ENCODE assay signal across 8 cellular contexts in genomic region chr10:104326991-104327610, GRCh38. TPM values are rescaled to one million over a fixed set of nuclear protein-coding genes. Genes with fewer than 3 reads are reported as not detected.
DNase-seq lines count a peak whose midpoint lies in the region; ATAC-seq, FAIRE-seq and TF ChIP-seq lines count a peak whose summit lies in the region.

No MANE protein-coding gene starts in this region.

- H3K36me3 ChIP-seq in H7 (replicated peaks; ENCODE audit: control insufficient read depth, insufficient read depth, low read length) (no peaks in the 10 kb centered on the region; the same call in 1 of the 2 replicates), gastrocnemius medialis (no peaks in the 10 kb centered on the region)

- ATAC-seq in right cardiac atrium (no peak), gastrocnemius medialis (no peak), HG03432 (IDR thresholded peaks at IDR 0.05; ENCODE audit: unreplicated experiment) (no peak), GM18870 (IDR thresholded peaks at IDR 0.05; ENCODE audit: unreplicated experiment) (no peak)

- H3K4me1 Mint-ChIP-seq in activated T-helper 1 cell treated with anti-CD3 and anti-CD28 coated beads, Interleukin-12 subunit alpha, Interleukin-12 subunit beta, Interleukin-2, Interleukin-4 antibody, amounts not matched to agents 30 ng/mL and 10 ng/mL and 1 ng/mL, durations not matched to agents 14 hours and 24 hours and 36 hours (ENCODE audit: low read depth), result peaks cover 100% of the 10 kb centered on the region

- TF ChIP-seq POLR2A in gastrocnemius medialis (IDR thresholded peaks at IDR 0.05), result no peak

- H3K4me3 ChIP-seq in H7 (ENCODE audit: insufficient read depth, low read depth, low read length) (no peak overlapping the region), right cardiac atrium (ENCODE audit: low read length) (no peak overlapping the region), gastrocnemius medialis (no peak overlapping the region)

- no peak for TF ChIP-seq CTCF in gastrocnemius medialis (IDR thresholded peaks at IDR 0.05 in 4 of 5, conservative IDR thresholded peaks at IDR 0.05 in 1 of 5)

- H3K27ac Mint-ChIP-seq in activated T-helper 1 cell treated with anti-CD3 and anti-CD28 coated beads, Interleukin-12 subunit alpha, Interleukin-12 subunit beta, Interleukin-2, Interleukin-4 antibody, amounts not matched to agents 30 ng/mL and 10 ng/mL and 1 ng/mL, durations not matched to agents 14 hours and 24 hours and 36 hours, result peak overlapping the region; percentile 93

- FAIRE-seq in frontal cortex (lab: Jason Lieb, UNC), result no peak

- H3K27me3 ChIP-seq in H7 (ENCODE audit: control insufficient read depth, insufficient read depth, low read length), result no peaks in the 10 kb centered on the region
- H3K27me3 ChIP-seq in right cardiac atrium (ENCODE audit: control insufficient read depth, insufficient read depth), result no peaks in the 10 kb centered on the region
- no peaks in the 10 kb centered on the region for H3K27me3 ChIP-seq in gastrocnemius medialis

- H3K4me1 ChIP-seq in right cardiac atrium (ENCODE audit: control insufficient read depth, insufficient read depth, low read length), result peaks cover 82% of the 10 kb centered on the region
- peaks cover 77 to 91% of the 10 kb centered on the region in 2 donors for H3K4me1 ChIP-seq in gastrocnemius medialis

- H3K36me3 Mint-ChIP-seq in activated T-helper 1 cell treated with anti-CD3 and anti-CD28 coated beads, Interleukin-12 subunit alpha, Interleukin-12 subunit beta, Interleukin-2, Interleukin-4 antibody, amounts not matched to agents 30 ng/mL and 10 ng/mL and 1 ng/mL, durations not matched to agents 14 hours and 24 hours and 36 hours (ENCODE audit: low read depth), result peaks cover 36% of the 10 kb centered on the region

- no peaks in the 10 kb centered on the region for H3K27me3 Mint-ChIP-seq in activated T-helper 1 cell treated with anti-CD3 and anti-CD28 coated beads, Interleukin-12 subunit alpha, Interleukin-12 subunit beta, Interleukin-2, Interleukin-4 antibody, amounts not matched to agents 30 ng/mL and 10 ng/mL and 1 ng/mL, durations not matched to agents 14 hours and 24 hours and 36 hours (ENCODE audit: insufficient read depth)

- H3K27ac ChIP-seq in right cardiac atrium (ENCODE audit: low read length), result peak overlapping the region; percentile 98
- H3K27ac ChIP-seq in gastrocnemius medialis, result peak overlapping the region; percentile 82 to 97 (median 92)

- H3K9me3 ChIP-seq in right cardiac atrium (ENCODE audit: control insufficient read depth, low read length) (no peaks in the 10 kb centered on the region), gastrocnemius medialis (no peaks in the 10 kb centered on the region)

- intact Hi-C loops in activated T-helper 1 cell treated with anti-CD3 and anti-CD28 coated beads, Interleukin-12 subunit alpha, Interleukin-12 subunit beta, Interleukin-2, Interleukin-4 antibody, amounts not matched to agents 30 ng/mL and 10 ng/mL and 1 ng/mL, durations not matched to agents 14 hours and 24 hours and 36 hours (cut with micrococcal nuclease), result no loop called here
- intact Hi-C loops in right cardiac atrium (cut with DNase I) (no loop called here), gastrocnemius medialis (cut with DNase I; ENCODE audit: low total_unique reads) (no loop called here)

- in situ Hi-C loops in gastrocnemius medialis (cut with MboI; ENCODE audit: low sequenced_read_pairs in 4 of 4), result no loop called here

- H3K9me3 Mint-ChIP-seq in activated T-helper 1 cell treated with anti-CD3 and anti-CD28 coated beads, Interleukin-12 subunit alpha, Interleukin-12 subunit beta, Interleukin-2, Interleukin-4 antibody, amounts not matched to agents 30 ng/mL and 10 ng/mL and 1 ng/mL, durations not matched to agents 14 hours and 24 hours and 36 hours, result no peaks in the 10 kb centered on the region

- DNase-seq in H7 (peak; percentile 21), right cardiac atrium (peak in 1 of 3 donors; percentile 29), gastrocnemius medialis (no peak), frontal cortex (ENCODE audit: low spot score in 2 of 2) (no peak)
- no peak for DNase-seq in activated T-helper 1 cell treated with anti-CD3 and anti-CD28 coated beads, Interleukin-12 subunit alpha, Interleukin-12 subunit beta, Interleukin-2, Interleukin-4 antibody, amounts not matched to agents 30 ng/mL and 10 ng/mL and 1 ng/mL, durations not matched to agents 14 hours and 24 hours and 36 hours (ENCODE audit: low spot score)
- no peak for DNase-seq in stimulated activated CD8-positive, alpha-beta memory T cell treated with anti-CD3 and anti-CD28 coated beads, Interleukin-4, amount 100 ng/mL, for 48 hours

- 76% methylated on average over 9 of the region's 9 CpGs for WGBS in right cardiac atrium

- H3K4me3 Mint-ChIP-seq in activated T-helper 1 cell treated with anti-CD3 and anti-CD28 coated beads, Interleukin-12 subunit alpha, Interleukin-12 subunit beta, Interleukin-2, Interleukin-4 antibody, amounts not matched to agents 30 ng/mL and 10 ng/mL and 1 ng/mL, durations not matched to agents 14 hours and 24 hours and 36 hours, result peak overlapping the region; percentile 68

RNA-seq across cellular contexts. Expression of gene ITPRIP, which starts 11.2 kb away (rescaled TPM):
- 6.7 and 6.9 TPM in 2 replicates for total RNA-seq in H7 (2014; rRNA removed; shearing (Covaris generic))
- 17.3 and 18.1 TPM in 2 replicates for total RNA-seq in activated T-helper 1 cell treated with anti-CD3 and anti-CD28 coated beads, Interleukin-12 subunit alpha, Interleukin-12 subunit beta, Interleukin-2, Interleukin-4 antibody, amounts not matched to agents 30 ng/mL and 10 ng/mL and 1 ng/mL, durations not matched to agents 14 hours and 24 hours and 36 hours
- total RNA-seq in right cardiac atrium (10 to 100 TPM; 29.1 to 83.3 (median 41.9) TPM), gastrocnemius medialis (10 to 100 TPM in 1 of 4 donors, 1 to 10 TPM in 3; 5.0 to 19.9 (median 7.9) TPM), frontal cortex (1.2 TPM)
- polyA plus RNA-seq in right cardiac atrium, result 44.8 TPM

RNA-seq across cellular contexts. Expression of gene CFAP58, which starts 26.5 kb away (rescaled TPM):
- total RNA-seq in H7 (2014; rRNA removed; shearing (Covaris generic)), result 0.62 and 2.0 TPM in 2 replicates
- total RNA-seq in activated T-helper 1 cell treated with anti-CD3 and anti-CD28 coated beads, Interleukin-12 subunit alpha, Interleukin-12 subunit beta, Interleukin-2, Interleukin-4 antibody, amounts not matched to agents 30 ng/mL and 10 ng/mL and 1 ng/mL, durations not matched to agents 14 hours and 24 hours and 36 hours, result 0.08 and 0.24 TPM in 2 replicates
- total RNA-seq in right cardiac atrium (1 to 10 TPM; 2.9 to 5.4 (median 3.4) TPM), gastrocnemius medialis (under 1 TPM in 3 of 4 donors, not detected in 1; 0.13 to 0.36 (median 0.27) TPM), frontal cortex (1.2 TPM)
- 2.9 TPM for polyA plus RNA-seq in right cardiac atrium

RNA-seq across cellular contexts. Expression of gene GSTO2, which starts 58.1 kb away (rescaled TPM):
- total RNA-seq in H7 (2014; rRNA removed; shearing (Covaris generic)), result 15.2 and 20.6 TPM in 2 replicates
- total RNA-seq in activated T-helper 1 cell treated with anti-CD3 and anti-CD28 coated beads, Interleukin-12 subunit alpha, Interleukin-12 subunit beta, Interleukin-2, Interleukin-4 antibody, amounts not matched to agents 30 ng/mL and 10 ng/mL and 1 ng/mL, durations not matched to agents 14 hours and 24 hours and 36 hours, result 1.1 and 1.2 TPM in 2 replicates
- total RNA-seq in right cardiac atrium (1 to 10 TPM in 1 of 4 donors, under 1 TPM in 3; 0.37 to 1.1 (median 0.72) TPM), gastrocnemius medialis (1 to 10 TPM in 2 of 4 donors, under 1 TPM in 1, not detected in 1; 0.71 to 2.3 (median 1.4) TPM), frontal cortex (2.4 TPM)
- polyA plus RNA-seq in right cardiac atrium, result 0.43 TPM
